In the genomic region with DNA sequence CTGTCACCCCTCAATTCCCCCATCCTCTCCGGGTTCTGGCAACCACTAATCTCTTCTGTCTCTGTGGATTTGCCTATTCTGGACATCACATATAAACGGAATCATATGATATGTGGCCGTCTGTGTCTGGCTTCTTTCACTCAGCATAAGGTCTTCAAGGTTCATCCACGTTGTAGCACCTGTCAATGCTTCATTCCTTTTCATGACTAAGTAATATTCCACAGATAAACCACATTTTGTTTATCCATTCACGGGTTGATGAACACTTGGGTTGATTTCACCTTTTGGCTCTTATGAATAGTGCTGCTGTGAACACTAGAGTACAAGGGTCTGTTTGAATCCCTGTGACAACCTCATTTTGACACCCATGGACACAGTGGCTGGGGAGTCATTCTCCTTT, we compare ENCODE assay signal across 20 cellular contexts. TPM values are rescaled to one million over a fixed set of nuclear protein-coding genes. Genes with fewer than 3 reads are reported as not detected.
A peak's percentile ranks its signal among the peaks of the same experiment; 100 is the strongest.
DNase-seq lines count a peak whose midpoint lies in the region; ATAC-seq, FAIRE-seq and TF ChIP-seq lines count a peak whose summit lies in the region.
"Had no signal": no experiment of that assay in that cellular context is flagged by ENCODE, and none has a peak within 500 bp of the region (broad histone marks: within the 10 kb centered on the region; RNA-seq: fewer than 3 reads in every experiment).

No MANE protein-coding gene starts in this region.

- no peak for FAIRE-seq in K562 (lab: Jason Lieb, UNC)
- FAIRE-seq: A549, D721Med, G401.6, GM12891, GM19239 had no signal

- ATAC-seq in K562, result no peak
- no peak for ATAC-seq in HG03196 (IDR thresholded peaks at IDR 0.05; ENCODE audit: unreplicated experiment)
- ATAC-seq: A549; CD8-positive, alpha-beta T cell had no signal

- TF ChIP-seq CTCF in K562 (IDR thresholded peaks at IDR 0.05 in 2 of 3, conservative IDR thresholded peaks at IDR 0.05 in 1 of 3; ENCODE audit: insufficient read depth in 2 of 3, low read depth in 1 of 3, low read length in 3 of 3), result no peak

- no peaks in the 10 kb centered on the region for H3K36me3 Mint-ChIP-seq in activated naive CD4-positive, alpha-beta T cell treated with anti-CD3 and anti-CD28 coated beads, Interleukin-2, amount 50 U/mL, for 24 hours
- no peaks in the 10 kb centered on the region for H3K36me3 Mint-ChIP-seq in activated naive CD4-positive, alpha-beta T cell treated with anti-CD3 and anti-CD28 coated beads, Interleukin-2, amount 10 ng/mL, durations not matched to agents 7 days and 5 days
- H3K36me3 Mint-ChIP-seq: CD8-positive, alpha-beta T cell had no signal

- 13% methylated on average over 5 of the region's 5 CpGs for WGBS in K562 (ENCODE audit: insufficient coverage, low coverage, missing lambda C conversion rate)

- no peak for TF ChIP-seq RAD21 in K562 (CRISPR knock-in tag; conservative IDR thresholded peaks at IDR 0.05 in 1 of 2, IDR thresholded peaks at IDR 0.05 in 1 of 2)

- TF ChIP-seq EP300 in K562 (IDR thresholded peaks at IDR 0.05; ENCODE audit: low read length), result no peak

- H3K9ac ChIP-seq in K562 (ENCODE audit: insufficient read depth in 1 of 2, low read depth in 2 of 2, low read length in 2 of 2), result no peak overlapping the region
- H3K9ac ChIP-seq: BLaER1 treated with 17β-estradiol and CSF1 and Interleukin-3, amounts not matched to agents 10 nM and 100 nM had no signal

- no peak overlapping the region for H3K4me3 ChIP-seq in K562
- H3K4me3 ChIP-seq: A549; BLaER1 treated with 17β-estradiol and CSF1 and Interleukin-3, amounts not matched to agents 10 nM and 100 nM had no signal

- intact Hi-C loops in K562 (cut with micrococcal nuclease), result no loop called here

- no TSS peak for BruUV-seq in K562 (replicated peaks; lab: Mats Ljungman, UMichigan)

- CTCF ChIA-PET in activated naive CD4-positive, alpha-beta T cell treated with anti-CD3 and anti-CD28 coated beads, Interleukin-2, amount 10 ng/mL, durations not matched to agents 7 days and 5 days (lab: Charles Lee), result interaction anchor here (1.3 to 1.9 kb wide), 2 partner anchors 10 to 84 kb away, joined by 5 to 13 read pairs; no protein-coding TSS in a partner anchor
- CTCF ChIA-PET in K562 (lab: Yijun Ruan, JAX; ENCODE audit: low intra/inter-chr PET ratio), result no interaction called here

- H3K36me3 ChIP-seq in K562 (ENCODE audit: control insufficient read depth, insufficient read depth, low read length), result no peaks in the 10 kb centered on the region
- H3K36me3 ChIP-seq: BLaER1 treated with 17β-estradiol and CSF1 and Interleukin-3, amounts not matched to agents 10 nM and 100 nM had no signal

- peaks cover 3% of the 10 kb centered on the region; the same call in 1 of the 2 replicates for H4K20me1 ChIP-seq in K562 (replicated peaks; ENCODE audit: control insufficient read depth, insufficient read depth, low read length)
- H4K20me1 ChIP-seq: BLaER1 treated with 17β-estradiol and CSF1 and Interleukin-3, amounts not matched to agents 10 nM and 100 nM had no signal

- H2AFZ ChIP-seq in K562 (ENCODE audit: low read depth, low read length), result no peak overlapping the region

- H3K27ac Mint-ChIP-seq in activated naive CD4-positive, alpha-beta T cell treated with anti-CD3 and anti-CD28 coated beads, Interleukin-2, amount 50 U/mL, for 24 hours, result peak overlapping the region; percentile 56
- no peak overlapping the region for H3K27ac Mint-ChIP-seq in activated naive CD4-positive, alpha-beta T cell treated with anti-CD3 and anti-CD28 coated beads, Interleukin-2, amount 10 ng/mL, durations not matched to agents 7 days and 5 days
- H3K27ac Mint-ChIP-seq: B cell; CD4-positive, alpha-beta T cell; CD8-positive, alpha-beta T cell had no signal

- no peak overlapping the region for H3K4me2 ChIP-seq in K562 (ENCODE audit: insufficient read depth, low read length)
- H3K4me2 ChIP-seq: A549 had no signal

- H3K9me3 Mint-ChIP-seq in activated naive CD4-positive, alpha-beta T cell treated with anti-CD3 and anti-CD28 coated beads, Interleukin-2, amount 50 U/mL, for 24 hours, result no peaks in the 10 kb centered on the region
- no peaks in the 10 kb centered on the region for H3K9me3 Mint-ChIP-seq in activated naive CD4-positive, alpha-beta T cell treated with anti-CD3 and anti-CD28 coated beads, Interleukin-2, amount 10 ng/mL, durations not matched to agents 7 days and 5 days
- H3K9me3 Mint-ChIP-seq: CD4-positive, alpha-beta T cell; CD8-positive, alpha-beta T cell had no signal

- DNase-seq in activated naive CD4-positive, alpha-beta T cell treated with anti-CD3 and anti-CD28 coated beads, Interleukin-2, amount 10 ng/mL, durations not matched to agents 7 days and 5 days, result no peak
- DNase-seq in K562 (ENCODE audit: extremely low read depth in 1 of 4, low spot score in 3 of 4) (no peak), NCI-H1417 treated with DMSO at 0.1 percent for 48 hours (lab: John Stamatoyannopoulos, UW) (no peak)
- DNase-seq: Caco-2; Calu3; CD4-positive, alpha-beta T cell; CD8-positive, alpha-beta T cell; DMS79 treated with DMSO at 0.1 percent for 48 hours; GF-D8 had no signal

- TF ChIP-seq POLR2A in K562 (conservative IDR thresholded peaks at IDR 0.05), result no peak

- H3K9me3 ChIP-seq in K562 (replicated peaks; ENCODE audit: control insufficient read depth, insufficient read depth, low read depth, low read length), result no peaks in the 10 kb centered on the region; the same call in 1 of the 2 replicates
- H3K9me3 ChIP-seq: A549, Caco-2 had no signal

- H3K9me1 ChIP-seq in K562 (ENCODE audit: control insufficient read depth, insufficient read depth, low read length), result no peaks in the 10 kb centered on the region

- no peak overlapping the region for H3K4me3 Mint-ChIP-seq in activated naive CD4-positive, alpha-beta T cell treated with anti-CD3 and anti-CD28 coated beads, Interleukin-2, amount 50 U/mL, for 24 hours
- no peak overlapping the region for H3K4me3 Mint-ChIP-seq in activated naive CD4-positive, alpha-beta T cell treated with anti-CD3 and anti-CD28 coated beads, Interleukin-2, amount 10 ng/mL, durations not matched to agents 7 days and 5 days
- H3K4me3 Mint-ChIP-seq: B cell; CD4-positive, alpha-beta T cell; CD8-positive, alpha-beta T cell had no signal

- H3K4me1 Mint-ChIP-seq in activated naive CD4-positive, alpha-beta T cell treated with anti-CD3 and anti-CD28 coated beads, Interleukin-2, amount 50 U/mL, for 24 hours, result no peaks in the 10 kb centered on the region
- H3K4me1 Mint-ChIP-seq in activated naive CD4-positive, alpha-beta T cell treated with anti-CD3 and anti-CD28 coated beads, Interleukin-2, amount 10 ng/mL, durations not matched to agents 7 days and 5 days, result peaks cover 11% of the 10 kb centered on the region

- H3K4me1 ChIP-seq in K562 (replicated peaks in 1 of 2; ENCODE audit: control insufficient read depth in 2 of 2, insufficient read depth in 2 of 2, low read length in 2 of 2), result peaks cover 6 to 9% of the 10 kb centered on the region in 2 experiments; a peak in 4 of 5 replicates
- H3K4me1 ChIP-seq: A549, Caco-2 had no signal

- no peak overlapping the region for H3K27ac ChIP-seq in K562 (ENCODE audit: extremely low read depth, low read depth, low read length)
- H3K27ac ChIP-seq: 22Rv1; A549; BLaER1 treated with 17β-estradiol and CSF1 and Interleukin-3, amounts not matched to agents 10 nM and 100 nM; C4-2B had no signal

- in situ Hi-C loops in K562 (cut with MboI), result loop anchor here (10.0 kb wide), 1 partner anchor 405 kb away; no protein-coding TSS in a partner anchor

- peaks cover 12 to 36% of the 10 kb centered on the region in 2 experiments; a peak in 3 of 5 replicates for H3K27me3 ChIP-seq in K562 (ENCODE audit: control insufficient read depth in 2 of 2, insufficient read depth in 2 of 2, low read length in 2 of 2)
- H3K27me3 ChIP-seq: BLaER1 treated with 17β-estradiol and CSF1 and Interleukin-3, amounts not matched to agents 10 nM and 100 nM had no signal

- H3K27me3 Mint-ChIP-seq in activated naive CD4-positive, alpha-beta T cell treated with anti-CD3 and anti-CD28 coated beads, Interleukin-2, amount 50 U/mL, for 24 hours, result peaks cover 1% of the 10 kb centered on the region
- H3K27me3 Mint-ChIP-seq in activated naive CD4-positive, alpha-beta T cell treated with anti-CD3 and anti-CD28 coated beads, Interleukin-2, amount 10 ng/mL, durations not matched to agents 7 days and 5 days, result peaks cover 68% of the 10 kb centered on the region
- H3K27me3 Mint-ChIP-seq: B cell; CD4-positive, alpha-beta T cell had no signal

- no peaks in the 10 kb centered on the region for H3K79me2 ChIP-seq in K562 (ENCODE audit: control insufficient read depth, insufficient read depth, low read length)

- POLR2A ChIA-PET in K562 (lab: Yijun Ruan, JAX), result no interaction called here

TF ChIP-seq in K562, 482 proteins besides CTCF, POLR2A, EP300 and RAD21 (continues in another document):
- TF ChIP-seq SNRNP70 (optimal IDR thresholded peaks at IDR 0.05; ENCODE audit: low read depth, low read length) (no peak), ZNF146 (CRISPR knock-in tag; IDR thresholded peaks at IDR 0.05; ENCODE audit: unreplicated experiment) (peak; percentile 84)

RNA-seq across cellular contexts. Expression of gene TESC, which starts 10.7 kb away (rescaled TPM):
- 16.2 and 42.2 TPM in 2 replicates for total RNA-seq in K562 (2011; cell fraction: chromatin; rRNA removed; ENCODE audit: low replicate concordance)
- 30.9 and 35.9 TPM in 2 replicates for total RNA-seq in K562 (2011; cell fraction: nucleolus; rRNA removed)
- total RNA-seq in K562 (2011; cell fraction: nucleoplasm; rRNA removed), result 12.6 and 19.2 TPM in 2 replicates
- total RNA-seq in K562 (2014; rRNA removed), result 25.2 and 30.4 TPM in 2 replicates
- total RNA-seq in K562 (2014; rRNA removed; fragmentation: Illumina TruSeq; extraction: Trizol), result 11.5 and 13.4 TPM in 2 replicates
- total RNA-seq in K562 (2015; rRNA removed; fragmentation: Illumina TruSeq; extraction: Trizol), result 11.6 and 12.6 TPM in 2 replicates
- 28.9 and 31.6 TPM in 2 replicates for total RNA-seq in K562 (2021)
- polyA plus RNA-seq in K562 (2011; rRNA removed), result 21.7 and 25.3 TPM in 2 replicates
- 27.4 and 44.2 TPM in 2 replicates for polyA plus RNA-seq in K562 (2011; cell fraction: cytosol; rRNA removed)
- 24.7 and 34.1 TPM in 2 replicates for polyA plus RNA-seq in K562 (2011; cell fraction: nucleus; rRNA removed)
- polyA plus RNA-seq in K562 (2012), result 14.6 and 21.7 TPM in 2 replicates
- polyA plus RNA-seq in K562 (2014; fragmentation: Illumina TruSeq; extraction: Trizol), result 17.8 and 20.7 TPM in 2 replicates
- 1 to 10 TPM in 1 of 2 experiments, under 1 TPM in 1; 0.96 to 2.0 TPM for polyA plus RNA-seq in K562 (2014; fragmentation: Nextera tagmentation; extraction: Ambion mirVana)
- polyA plus RNA-seq in K562 (2014; rRNA removed), result 31.8 and 32.9 TPM in 2 replicates
- 9.3 and 10.6 TPM in 2 replicates for polyA minus RNA-seq in K562 (2011; rRNA and poly(A)+ RNA removed)
- polyA minus RNA-seq in K562 (2011; cell fraction: cytosol; rRNA and poly(A)+ RNA removed), result 7.7 and 8.3 TPM in 2 replicates
- polyA minus RNA-seq in K562 (2011; cell fraction: nucleus; rRNA and poly(A)+ RNA removed), result 18.8 and 20.2 TPM in 2 replicates
